ENCODE assay signal across 8 cellular contexts in the genomic region with DNA sequence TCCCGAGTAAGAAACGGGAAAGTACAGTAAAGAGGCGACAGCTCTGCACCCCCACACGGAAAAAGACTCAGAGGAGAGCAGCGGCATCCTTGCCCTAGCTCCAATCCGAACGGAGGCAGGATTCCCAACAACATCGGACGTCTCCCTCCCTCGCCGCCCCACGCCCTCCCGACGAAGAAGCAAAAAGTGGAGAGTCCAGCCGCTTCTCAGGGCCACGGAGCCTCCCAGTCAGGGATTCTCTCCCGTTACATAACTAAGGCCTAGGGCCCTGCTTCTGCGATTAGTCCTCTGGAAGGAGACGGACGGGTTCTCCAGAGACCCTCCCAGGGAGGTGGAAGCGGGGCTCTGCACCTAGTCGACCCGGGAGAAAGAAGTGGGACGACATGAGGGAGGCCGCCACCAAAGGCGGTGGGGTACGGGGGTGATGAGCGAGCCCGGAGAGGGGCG. TPM values are rescaled to one million over a fixed set of nuclear protein-coding genes. Genes with fewer than 3 reads are reported as not detected.
DNase-seq lines count a peak whose midpoint lies in the region; ATAC-seq, FAIRE-seq and TF ChIP-seq lines count a peak whose summit lies in the region.

No MANE protein-coding gene starts in this region.

- TF ChIP-seq POLR2A in heart left ventricle (IDR thresholded peaks at IDR 0.05) = no peak

- H3K36me3 ChIP-seq in A673 (ENCODE audit: insufficient read depth, low read length, poor library complexity, severe bottlenecking) (no peaks in the 10 kb centered on the region), heart left ventricle (peaks cover 0 to 10% (median 0%) of the 10 kb centered on the region in 9 donors), pancreas (no peaks in the 10 kb centered on the region)

- TF ChIP-seq CTCF in A673 (conservative IDR thresholded peaks at IDR 0.05; ENCODE audit: low read depth, low read length) = no peak
- TF ChIP-seq CTCF in GM10248 (IDR thresholded peaks at IDR 0.05; ENCODE audit: control extremely low read depth, extremely low read depth, low read depth, missing control alignments) = no peak
- no peak for TF ChIP-seq CTCF in heart left ventricle (IDR thresholded peaks at IDR 0.05)
- no peak for TF ChIP-seq CTCF in pancreas (IDR thresholded peaks at IDR 0.05)

- intact Hi-C loops in A673 (cut with micrococcal nuclease; ENCODE audit: unreplicated experiment) = no loop called here
- intact Hi-C loops in heart left ventricle (cut with DNase I) = loop anchor here in 1 of 10 donors (5.0 kb wide), 1 partner anchor 139 kb away; a partner anchor contains a TSS
- intact Hi-C loops in pancreas (cut with DNase I) = no loop called here

- peak overlapping the region; percentile 88 for H3K27ac Mint-ChIP-seq in activated naive CD8-positive, alpha-beta T cell treated with anti-CD3 and anti-CD28 coated beads, Interleukin-2, amount 50 U/mL, for 24 hours

- H3K36me3 Mint-ChIP-seq in activated naive CD8-positive, alpha-beta T cell treated with anti-CD3 and anti-CD28 coated beads, Interleukin-2, amount 50 U/mL, for 24 hours (ENCODE audit: low read depth) = no peaks in the 10 kb centered on the region

- no TSS peak for BruUV-seq in A673 (replicated peaks; lab: Mats Ljungman, UMichigan)

- POLR2A ChIA-PET in A673 (lab: Charles Lee; ENCODE audit: low non-redundant PET) (no interaction called here), GM10248 (lab: Yijun Ruan, JAX) (interaction anchor here (0.7 kb wide), 1 partner anchor 253 kb away, joined by 4 read pairs; no protein-coding TSS in a partner anchor)

- no peaks in the 10 kb centered on the region for H3K9me3 Mint-ChIP-seq in activated naive CD8-positive, alpha-beta T cell treated with anti-CD3 and anti-CD28 coated beads, Interleukin-2, amount 50 U/mL, for 24 hours

- H3K4me3 ChIP-seq in A673 (ENCODE audit: low read depth, low read length, poor library complexity, severe bottlenecking) (peak overlapping the region; percentile 89), heart left ventricle (peak overlapping the region; percentile 81 to 99 (median 96)), pancreas (peak overlapping the region; percentile 80 to 98 (median 90))

- H3K4me3 Mint-ChIP-seq in activated naive CD8-positive, alpha-beta T cell treated with anti-CD3 and anti-CD28 coated beads, Interleukin-2, amount 50 U/mL, for 24 hours = peak overlapping the region; percentile 97

- DNase-seq in A673 (ENCODE audit: low spot score) = peak; percentile 61
- DNase-seq in GM10248 (ENCODE audit: extremely low spot score) = peak; percentile 31
- peak; percentile 10 for DNase-seq in NCI-H1105 treated with DMSO at 0.1 percent for 48 hours (lab: John Stamatoyannopoulos, UW)
- DNase-seq in activated naive CD8-positive, alpha-beta T cell treated with anti-CD3 and anti-CD28 coated beads, Interleukin-2, amount 50 U/mL, for 24 hours = peak; percentile 24
- peak in 4 of 5 donors; percentile 27 to 34 (median 28) for DNase-seq in heart left ventricle
- peak in 4 of 6 donors; percentile 13 to 43 (median 18) for DNase-seq in pancreas
- no peak for DNase-seq in ecto neural progenitor cell (ENCODE audit: low spot score)

- 0 to 1% (median 0%) methylated on average over 18 to 30 of the region's 30 CpGs for WGBS in heart left ventricle, 4 donors
- 0 to 1% methylated on average over 20 to 30 of the region's 30 CpGs for WGBS in pancreas, 2 donors

- H3K4me1 ChIP-seq in A673 (ENCODE audit: insufficient read depth, low read length, poor library complexity, severe bottlenecking) = peaks cover 3% of the 10 kb centered on the region
- peaks cover 3 to 45% (median 24%) of the 10 kb centered on the region in 12 donors for H3K4me1 ChIP-seq in heart left ventricle
- H3K4me1 ChIP-seq in pancreas = peaks cover 12 to 19% (median 14%) of the 10 kb centered on the region in 3 donors

- no peaks in the 10 kb centered on the region for H3K9me3 ChIP-seq in A673 (ENCODE audit: low read depth, low read length, poor library complexity, severe bottlenecking)
- no peaks in the 10 kb centered on the region for H3K9me3 ChIP-seq in heart left ventricle
- no peaks in the 10 kb centered on the region for H3K9me3 ChIP-seq in pancreas

- no peaks in the 10 kb centered on the region for H3K27me3 Mint-ChIP-seq in activated naive CD8-positive, alpha-beta T cell treated with anti-CD3 and anti-CD28 coated beads, Interleukin-2, amount 50 U/mL, for 24 hours

- peaks cover 40% of the 10 kb centered on the region for H3K4me1 Mint-ChIP-seq in activated naive CD8-positive, alpha-beta T cell treated with anti-CD3 and anti-CD28 coated beads, Interleukin-2, amount 50 U/mL, for 24 hours

- CTCF ChIA-PET in A673 (lab: Charles Lee) = interaction anchor here (0.6 kb wide), 1 partner anchor 400 kb away, joined by 5 read pairs; no protein-coding TSS in a partner anchor
- CTCF ChIA-PET in GM10248 (lab: Yijun Ruan, JAX) = interaction anchor here (1.4 to 2.2 kb wide), 3 partner anchors 13 to 29 kb away, joined by 3 to 6 read pairs (median 5); no protein-coding TSS in a partner anchor

- peak overlapping the region; percentile 88 for H3K27ac ChIP-seq in A673 (ENCODE audit: low read depth, low read length, poor library complexity, severe bottlenecking)
- peak overlapping the region; percentile 70 to 95 (median 90) for H3K27ac ChIP-seq in heart left ventricle
- H3K27ac ChIP-seq in pancreas = peak overlapping the region; percentile 58 to 82 (median 73)

- H3K27me3 ChIP-seq in A673 (replicated peaks; ENCODE audit: insufficient read depth, low read depth, low read length, poor library complexity) = no peaks in the 10 kb centered on the region
- H3K27me3 ChIP-seq in heart left ventricle = no peaks in the 10 kb centered on the region
- H3K27me3 ChIP-seq in pancreas = no peaks in the 10 kb centered on the region

- no peak for FAIRE-seq in pancreas (lab: Jason Lieb, UNC)

- ATAC-seq in HG02642 (IDR thresholded peaks at IDR 0.05; ENCODE audit: poor library complexity, unreplicated experiment) (peak; percentile 42), heart left ventricle (peak in 3 of 4 donors; percentile 40 to 62 (median 46)), pancreas (peak; percentile 44 to 62 (median 58))
- peak; percentile 36 for ATAC-seq in activated naive CD8-positive, alpha-beta T cell treated with anti-CD3 and anti-CD28 coated beads, Interleukin-2, amount 50 U/mL, for 24 hours

RNA-seq across cellular contexts. Expression of a gene that starts 0.6 kb away (rescaled TPM):
- total RNA-seq in A673 (2021) (157 and 166 TPM in 2 replicates), heart left ventricle (10 to 100 TPM; 43.5 to 75.2 (median 65.3) TPM), pancreas (10 to 100 TPM; 20.4 to 43.8 (median 27.7) TPM)
- polyA plus RNA-seq in heart left ventricle (10 to 100 TPM; 63.8 to 87.9 TPM), pancreas (10 to 100 TPM; 45.2 to 62.3 TPM)

RNA-seq across cellular contexts. Expression of a gene that starts 27.8 kb away (rescaled TPM):
- 146 and 181 TPM in 2 replicates for total RNA-seq in A673 (2021)
- total RNA-seq in heart left ventricle = 10 to 100 TPM; 12.9 to 26.6 (median 21.3) TPM
- polyA plus RNA-seq in heart left ventricle = 10 to 100 TPM; 24.3 to 32.6 TPM
- 10 to 100 TPM; 16.6 to 43.2 (median 26.7) TPM for total RNA-seq in pancreas
- 10 to 100 TPM; 67.1 to 92.7 TPM for polyA plus RNA-seq in pancreas
